In the genomic region with DNA sequence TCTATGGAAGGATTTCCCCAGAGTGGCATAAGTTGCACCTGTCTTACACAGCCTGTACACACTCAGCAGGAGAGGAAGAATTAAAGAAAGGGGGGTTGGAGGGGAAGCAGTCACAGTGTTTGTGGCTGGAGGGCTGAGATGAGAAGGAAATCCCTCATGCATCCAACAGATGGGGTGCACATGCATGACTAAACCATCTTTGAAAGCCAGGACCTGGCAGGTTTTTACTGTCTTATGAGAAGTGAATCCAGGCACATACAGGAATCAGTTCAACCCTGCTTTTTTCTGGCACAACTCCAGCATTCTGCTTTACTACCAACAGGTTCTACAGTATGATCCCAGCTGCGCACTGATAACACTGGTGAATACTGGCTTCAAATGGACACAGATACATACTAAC, we compare ENCODE assay signal across 1 cellular context.
TF ChIP-seq lines count a peak whose summit lies in the region.

No MANE protein-coding gene starts in this region.

TF ChIP-seq in WTC11, 78 proteins besides CTCF, POLR2A, EP300 and RAD21 (continued from another document):
- no peak for TF ChIP-seq TEAD1 (CRISPR knock-in tag; IDR thresholded peaks at IDR 0.05)
